Comparison of ENCODE assay signal across 8 cellular contexts in genomic region chr7:151115121-151115835, GRCh38. TPM values are rescaled to one million over a fixed set of nuclear protein-coding genes. Genes with fewer than 3 reads are reported as not detected.
DNase-seq lines count a peak whose midpoint lies in the region; ATAC-seq lines count a peak whose summit lies in the region.

No MANE protein-coding gene starts in this region.

- H3K27ac ChIP-seq in HUES6 (ENCODE audit: low read depth, low read length) = no peak overlapping the region

- no peaks in the 10 kb centered on the region for H3K9me3 ChIP-seq in HUES6 (ENCODE audit: control insufficient read depth, insufficient read depth, low read depth, low read length)

- peak overlapping the region; percentile 61 for H3K9ac ChIP-seq in HUES6 (ENCODE audit: low read length)

- H3K4me1 ChIP-seq in HUES6 (ENCODE audit: control insufficient read depth, insufficient read depth, low read length) = peaks cover 26% of the 10 kb centered on the region

- H3K27me3 Mint-ChIP-seq in activated naive CD8-positive, alpha-beta T cell treated with anti-CD3 and anti-CD28 coated beads for 36 hours = peaks cover 23% of the 10 kb centered on the region
- peaks cover 23% of the 10 kb centered on the region for H3K27me3 Mint-ChIP-seq in stimulated activated naive CD8-positive, alpha-beta T cell treated with anti-CD3 and anti-CD28 coated beads, Interleukin-15, amount 100 ng/mL, for 72 hours

- no peak overlapping the region for H3K27ac Mint-ChIP-seq in activated naive CD8-positive, alpha-beta T cell treated with anti-CD3 and anti-CD28 coated beads for 36 hours
- no peak overlapping the region for H3K27ac Mint-ChIP-seq in stimulated activated naive CD8-positive, alpha-beta T cell treated with anti-CD3 and anti-CD28 coated beads, Interleukin-15, amount 100 ng/mL, for 72 hours

- peak; percentile 68 for DNase-seq in activated naive CD8-positive, alpha-beta T cell treated with anti-CD3 and anti-CD28 coated beads for 36 hours
- DNase-seq in iris pigment epithelial cell (ENCODE audit: low read depth) = peak; percentile 46
- peak; percentile 46 to 47 for DNase-seq in stimulated activated naive CD8-positive, alpha-beta T cell treated with anti-CD3 and anti-CD28 coated beads, Interleukin-15, amount 100 ng/mL, for 72 hours
- no peak for DNase-seq in mucosa of gallbladder (ENCODE audit: low spot score)
- no peak for DNase-seq in SW 1271 (lab: John Stamatoyannopoulos, UW)

- H3K9me3 Mint-ChIP-seq in activated naive CD8-positive, alpha-beta T cell treated with anti-CD3 and anti-CD28 coated beads for 36 hours = no peaks in the 10 kb centered on the region
- H3K9me3 Mint-ChIP-seq in stimulated activated naive CD8-positive, alpha-beta T cell treated with anti-CD3 and anti-CD28 coated beads, Interleukin-15, amount 100 ng/mL, for 72 hours = no peaks in the 10 kb centered on the region

- peak; percentile 68 for ATAC-seq in stimulated activated naive CD8-positive, alpha-beta T cell treated with anti-CD3 and anti-CD28 coated beads, Interleukin-15, amount 100 ng/mL, for 72 hours
- ATAC-seq in GM21529 (IDR thresholded peaks at IDR 0.05; ENCODE audit: unreplicated experiment) (no peak), HG03378 (IDR thresholded peaks at IDR 0.05; ENCODE audit: unreplicated experiment) (no peak)

- peak overlapping the region; percentile 42 for H3K4me3 Mint-ChIP-seq in activated naive CD8-positive, alpha-beta T cell treated with anti-CD3 and anti-CD28 coated beads for 36 hours
- H3K4me3 Mint-ChIP-seq in stimulated activated naive CD8-positive, alpha-beta T cell treated with anti-CD3 and anti-CD28 coated beads, Interleukin-15, amount 100 ng/mL, for 72 hours = peak overlapping the region; percentile 57 to 60

- H3K27me3 ChIP-seq in HUES6 (ENCODE audit: control insufficient read depth, insufficient read depth, low read length) = peaks cover 12% of the 10 kb centered on the region; the same call in 1 of the 2 replicates

- H3K4me1 Mint-ChIP-seq in activated naive CD8-positive, alpha-beta T cell treated with anti-CD3 and anti-CD28 coated beads for 36 hours = peaks cover 6% of the 10 kb centered on the region
- H3K4me1 Mint-ChIP-seq in stimulated activated naive CD8-positive, alpha-beta T cell treated with anti-CD3 and anti-CD28 coated beads, Interleukin-15, amount 100 ng/mL, for 72 hours = peaks cover 13% of the 10 kb centered on the region

- H3K4me3 ChIP-seq in HUES6 (ENCODE audit: low read depth, low read length) = peak overlapping the region; percentile 38

- H3K36me3 ChIP-seq in HUES6 (ENCODE audit: control insufficient read depth, insufficient read depth, low read length) = peaks cover 32% of the 10 kb centered on the region

- H3K36me3 Mint-ChIP-seq in activated naive CD8-positive, alpha-beta T cell treated with anti-CD3 and anti-CD28 coated beads for 36 hours = no peaks in the 10 kb centered on the region

RNA-seq across cellular contexts. Expression of gene AGAP3, which starts 29.0 kb away (rescaled TPM):
- 10 to 100 TPM; 24.8 to 25.3 TPM for total RNA-seq in activated naive CD8-positive, alpha-beta T cell treated with anti-CD3 and anti-CD28 coated beads for 36 hours
- 98.4 TPM for total RNA-seq in mucosa of gallbladder

RNA-seq across cellular contexts. Expression of gene TMUB1, which starts 32.0 kb away (rescaled TPM):
- total RNA-seq in activated naive CD8-positive, alpha-beta T cell treated with anti-CD3 and anti-CD28 coated beads for 36 hours = 10 to 100 TPM; 59.2 to 59.3 TPM
- 69.1 TPM for total RNA-seq in mucosa of gallbladder

RNA-seq across cellular contexts. Expression of gene FASTK, which starts 34.7 kb away (rescaled TPM):
- total RNA-seq in activated naive CD8-positive, alpha-beta T cell treated with anti-CD3 and anti-CD28 coated beads for 36 hours = 10 to 100 TPM; 65.9 to 68.7 TPM
- total RNA-seq in mucosa of gallbladder = 121 TPM

RNA-seq across cellular contexts. Expression of gene GBX1, which starts 52.2 kb away (rescaled TPM):
- total RNA-seq in activated naive CD8-positive, alpha-beta T cell treated with anti-CD3 and anti-CD28 coated beads for 36 hours = not detected
- not detected for total RNA-seq in mucosa of gallbladder

RNA-seq across cellular contexts. Expression of gene SLC4A2, which starts 55.9 kb away (rescaled TPM):
- total RNA-seq in activated naive CD8-positive, alpha-beta T cell treated with anti-CD3 and anti-CD28 coated beads for 36 hours = 10 to 100 TPM; 66.5 to 69.1 TPM
- total RNA-seq in mucosa of gallbladder = 193 TPM

Comparison
In these comparisons a context has a peak if more than half of its experiments do, and no peak if none do; other contexts are left out.
1. DNase-seq: peak in activated naive CD8-positive, alpha-beta T cell treated with anti-CD3 and anti-CD28 coated beads for 36 hours (single experiment), iris pigment epithelial cell (single experiment) and stimulated activated naive CD8-positive, alpha-beta T cell treated with anti-CD3 and anti-CD28 coated beads, Interleukin-15, amount 100 ng/mL, for 72 hours (2 of 2); none in mucosa of gallbladder (single experiment) and SW 1271 (0 of 2).